In the genomic region with DNA sequence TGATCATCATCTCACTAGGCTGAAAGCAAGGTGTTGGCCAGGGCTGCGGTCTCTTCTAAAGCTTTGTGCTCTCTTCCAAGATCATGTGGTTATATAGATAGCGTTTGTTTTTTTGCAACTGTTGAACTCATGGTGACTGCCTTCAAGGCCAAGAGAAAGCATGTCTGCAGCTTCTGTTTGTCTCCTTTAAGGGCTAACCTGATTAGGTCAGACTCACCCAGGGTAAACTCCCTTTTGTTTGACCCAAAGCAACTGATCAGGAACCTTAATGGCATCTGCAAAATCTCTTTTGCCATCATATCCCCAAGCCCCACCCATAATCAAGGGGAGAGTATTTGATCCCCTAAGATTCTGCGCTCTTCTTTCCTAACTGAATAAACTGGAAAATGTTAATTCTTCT, we compare ENCODE assay signal across 34 cellular contexts.
"Had no signal": no experiment of that assay in that cellular context is flagged by ENCODE, and none has a peak within 500 bp of the region (broad histone marks: within the 10 kb centered on the region; RNA-seq: fewer than 3 reads in every experiment).

No MANE protein-coding gene starts in this region.

- DNase-seq: activated B cell treated with CpG ODN at 0.5 μM for 24 hours; activated CD4-positive, alpha-beta memory T cell treated with anti-CD3 and anti-CD28 coated beads for 36 hours; activated CD4-positive, alpha-beta T cell treated with anti-CD3 and anti-CD28 coated beads for 4 hours; activated CD4-positive, alpha-beta T cell treated with anti-CD3 and anti-CD28 coated beads, Interleukin-2, amount 10 ng/mL, durations not matched to agents 24 days and 14 days; activated CD4-positive, alpha-beta T cell treated with anti-CD3 and anti-CD28 coated beads, Interleukin-2, amount 50 U/mL, for 1 hour; activated CD4-positive, alpha-beta T cell treated with anti-CD3 and anti-CD28 coated beads, Interleukin-2, amount 50 U/mL, for 4 hours; activated CD4-positive, CD25-positive, alpha-beta regulatory T cell treated with anti-CD3 and anti-CD28 coated beads, Interleukin-2, amount 50 U/mL, for 72 hours; activated CD8-positive, alpha-beta memory T cell treated with anti-CD3 and anti-CD28 coated beads, Interleukin-2, amount 50 U/mL, for 4 hours; activated CD8-positive, alpha-beta T cell treated with anti-CD3 and anti-CD28 coated beads for 36 hours; activated effector memory CD4-positive, alpha-beta T cell treated with anti-CD3 and anti-CD28 coated beads, Interleukin-2, amount 50 U/mL, for 16 hours; activated gamma-delta T cell treated with Interleukin-2 at 50 U/mL for 16 hours; activated naive CD4-positive, alpha-beta T cell; activated naive CD4-positive, alpha-beta T cell treated with anti-CD3 and anti-CD28 coated beads for 36 hours; activated naive CD4-positive, alpha-beta T cell treated with anti-CD3 and anti-CD28 coated beads, Interleukin-2, amount 50 U/mL, for 16 hours; activated naive CD8-positive, alpha-beta T cell treated with anti-CD3 and anti-CD28 coated beads for 36 hours; activated T-cell treated with anti-CD3 and anti-CD28 coated beads for 4 hours; activated T-cell treated with anti-CD3 and anti-CD28 coated beads, Interleukin-2, amount 50 U/mL, for 1 hour; activated T-cell treated with anti-CD3 and anti-CD28 coated beads, Interleukin-2, amount 50 U/mL, for 4 hours; activated T-cell treated with anti-CD3 and anti-CD28 coated beads, Interleukin-2, amount 50 U/mL, for 72 hours; adrenal gland; amygdala; anterior cingulate cortex; caudate nucleus; cerebellar nuclear complex; T-helper 1 cell; T-helper 2 cell; T-helper 9 cell had no signal

- H3K27me3 ChIP-seq: ascending aorta, cardiac muscle cell had no signal

- H3K36me3 ChIP-seq: adrenal gland, ascending aorta, cardiac muscle cell had no signal

- FAIRE-seq: bronchial epithelial cell, TTC549 had no signal

- H3K9me3 ChIP-seq: adrenal gland, ascending aorta had no signal

- ATAC-seq: activated CD8-positive, alpha-beta T cell treated with anti-CD3 and anti-CD28 coated beads for 36 hours; activated naive CD4-positive, alpha-beta T cell treated with anti-CD3 and anti-CD28 coated beads, Interleukin-2, amount 50 U/mL, for 72 hours; activated T-cell treated with anti-CD3 and anti-CD28 coated beads, Interleukin-2, amount 50 U/mL, for 4 hours; activated T-cell treated with anti-CD3 and anti-CD28 coated beads, Interleukin-2, amount 50 U/mL, for 72 hours; activated T-helper 17 cell treated with anti-CD3 and anti-CD28 coated beads, Interleukin-2, amount 50 U/mL, for 72 hours had no signal

- H3K27ac ChIP-seq: adrenal gland, ascending aorta, cardiac muscle cell, VCaP had no signal

- H3K4me1 ChIP-seq: adrenal gland, ascending aorta had no signal

- H3K4me3 ChIP-seq: adrenal gland, ascending aorta, cardiac muscle cell had no signal
